In the genomic region with DNA sequence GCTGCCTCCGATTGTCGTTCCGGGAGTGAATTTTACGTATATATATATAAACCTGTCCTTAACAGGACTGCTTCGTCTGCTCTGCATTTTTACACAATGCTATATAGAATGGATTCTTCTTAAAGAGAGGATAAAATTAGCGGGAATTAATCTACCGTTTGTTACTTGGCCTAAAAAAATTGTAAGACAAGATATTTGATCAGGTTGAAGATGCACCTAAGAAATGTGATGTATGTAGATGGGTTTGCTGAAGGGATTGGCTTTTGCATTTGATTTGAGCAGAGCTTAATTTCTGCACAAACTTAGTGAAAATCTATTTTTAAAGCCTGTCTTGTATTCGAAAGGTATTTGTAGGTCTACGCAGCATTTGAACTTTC, we compare ENCODE assay signal across 8 cellular contexts. TPM values are rescaled to one million over a fixed set of nuclear protein-coding genes. Genes with fewer than 3 reads are reported as not detected.
DNase-seq lines count a peak whose midpoint lies in the region; TF ChIP-seq lines count a peak whose summit lies in the region.

No MANE protein-coding gene starts in this region.

- peak overlapping the region; percentile 71 to 98 (median 97) for H3K9ac ChIP-seq in skeletal muscle tissue (ENCODE audit: low read depth in 1 of 3, low read length in 3 of 3)

- H3K4me1 ChIP-seq in skeletal muscle tissue (ENCODE audit: control insufficient read depth in 3 of 3, insufficient read depth in 3 of 3, low read length in 3 of 3): peaks cover 26 to 42% (median 41%) of the 10 kb centered on the region in 3 donors

- peaks cover 4% of the 10 kb centered on the region for H3K36me3 Mint-ChIP-seq in glutamatergic neuron (ENCODE audit: unreplicated experiment)

- H3K27ac ChIP-seq in WERI-Rb-1 (peak overlapping the region; percentile 95), skeletal muscle tissue (ENCODE audit: low read depth, low read length) (peak overlapping the region; percentile 99)

- TF ChIP-seq CTCF in WERI-Rb-1 (IDR thresholded peaks at IDR 0.05; ENCODE audit: low read depth, low read length): no peak
- no peak for TF ChIP-seq CTCF in glutamatergic neuron (IDR thresholded peaks at IDR 0.05; ENCODE audit: partially characterized antibody, unreplicated experiment)

- no peaks in the 10 kb centered on the region for H3K27me3 ChIP-seq in WERI-Rb-1 (ENCODE audit: insufficient read depth, low read depth, severe bottlenecking)
- no peaks in the 10 kb centered on the region for H3K27me3 ChIP-seq in skeletal muscle tissue (ENCODE audit: control insufficient read depth in 3 of 3, insufficient read depth in 3 of 3, low read length in 3 of 3)

- peak overlapping the region; percentile 97 for H3K27ac Mint-ChIP-seq in glutamatergic neuron (ENCODE audit: unreplicated experiment)

- H3K4me3 ChIP-seq in WERI-Rb-1 (ENCODE audit: low read depth, low read length) (peak overlapping the region; percentile 95), skeletal muscle tissue (ENCODE audit: low read length in 3 of 3) (peak overlapping the region; percentile 89 to 99 (median 92))

- H3K36me3 ChIP-seq in WERI-Rb-1 (peaks cover 6% of the 10 kb centered on the region), skeletal muscle tissue (ENCODE audit: control insufficient read depth in 3 of 3, insufficient read depth in 3 of 3, low read length in 3 of 3) (no peaks in the 10 kb centered on the region)

- peaks cover 19% of the 10 kb centered on the region for H3K4me1 Mint-ChIP-seq in glutamatergic neuron (ENCODE audit: low read depth, unreplicated experiment)

- H3K27me3 Mint-ChIP-seq in glutamatergic neuron (ENCODE audit: unreplicated experiment): peaks cover 7% of the 10 kb centered on the region

- DNase-seq in NCI-H345 treated with DMSO at 0.1 percent for 48 hours (lab: John Stamatoyannopoulos, UW; ENCODE audit: unreplicated experiment) (peak; percentile 55), NCI-H345 (lab: John Stamatoyannopoulos, UW) (no peak), WERI-Rb-1 (no peak), glutamatergic neuron (no peak), NCI-H526 treated with DMSO at 0.1 percent for 48 hours (lab: John Stamatoyannopoulos, UW) (no peak)
- DNase-seq in activated CD4-positive, alpha-beta T cell treated with anti-CD3 and anti-CD28 coated beads for 1 hour: no peak
- no peak for DNase-seq in stimulated activated CD4-positive, alpha-beta T cell treated with anti-CD3 and anti-CD28 coated beads, Interleukin-2, amount 100 ng/mL, for 48 hours

- H3K4me3 Mint-ChIP-seq in glutamatergic neuron (ENCODE audit: unreplicated experiment): peak overlapping the region; percentile 97

- H3K9me3 ChIP-seq in WERI-Rb-1 (ENCODE audit: severe bottlenecking): no peaks in the 10 kb centered on the region
- no peaks in the 10 kb centered on the region for H3K9me3 ChIP-seq in skeletal muscle tissue (ENCODE audit: control insufficient read depth in 3 of 3, low read length in 3 of 3)

- peaks cover 8% of the 10 kb centered on the region for H3K9me3 Mint-ChIP-seq in glutamatergic neuron (ENCODE audit: unreplicated experiment)

RNA-seq across cellular contexts. Expression of a gene that starts 1.0 kb away (rescaled TPM):
- total RNA-seq in glutamatergic neuron (ENCODE audit: unreplicated experiment): 144 TPM
- 156 TPM for total RNA-seq in skeletal muscle tissue

RNA-seq across cellular contexts. Expression of a gene that starts 58.0 kb away (rescaled TPM):
- 0.81 TPM for total RNA-seq in glutamatergic neuron (ENCODE audit: unreplicated experiment)
- total RNA-seq in skeletal muscle tissue: 1.0 TPM
